22 cellular contexts compared by ENCODE assay signal in genomic region chr13:31110169-31110568, GRCh38. TPM values are rescaled to one million over a fixed set of nuclear protein-coding genes. Genes with fewer than 3 reads are reported as not detected.
DNase-seq lines count a peak whose midpoint lies in the region; ATAC-seq, FAIRE-seq and TF ChIP-seq lines count a peak whose summit lies in the region.
"Had no signal": no experiment of that assay in that cellular context is flagged by ENCODE, and none has a peak within 500 bp of the region (broad histone marks: within the 10 kb centered on the region; RNA-seq: fewer than 3 reads in every experiment).

No MANE protein-coding gene starts in this region.

- H3K27ac Mint-ChIP-seq in glutamatergic neuron (ENCODE audit: unreplicated experiment) = no peak overlapping the region
- H3K27ac Mint-ChIP-seq in stimulated activated memory B cell treated with anti-CD40 and anti-IgM and Interleukin-4, amounts not matched to agents 10 μg/mL and 1 μg/mL and 100 μg/mL, for 72 hours = no peak overlapping the region
- H3K27ac Mint-ChIP-seq: HFFc6 had no signal

- no peak for DNase-seq in bronchial epithelial cell (ENCODE audit: low read depth)
- DNase-seq in glutamatergic neuron = no peak
- no peak for DNase-seq in NOMO-1 (lab: John Stamatoyannopoulos, UW; ENCODE audit: unreplicated experiment in 2 of 2)
- DNase-seq in HuH-7.5 (ENCODE audit: low spot score) = no peak
- no peak for DNase-seq in medulla oblongata (ENCODE audit: extremely low spot score)
- DNase-seq: ACHN; C1 segment of cervical spinal cord; CD4-positive, CD25-positive, alpha-beta regulatory T cell; CD8-positive, alpha-beta memory T cell; COR-L47; DMS 273 treated with DMSO at 0.1 percent for 48 hours; DMS53; DND-41; EL; GOT3; H7; HFFc6 had no signal

- TF ChIP-seq CTCF in bronchial epithelial cell (IDR thresholded peaks at IDR 0.05; ENCODE audit: insufficient read depth, low read length, severe bottlenecking) (no peak), glutamatergic neuron (IDR thresholded peaks at IDR 0.05; ENCODE audit: partially characterized antibody, unreplicated experiment) (no peak)

- no peaks in the 10 kb centered on the region for H3K27me3 Mint-ChIP-seq in glutamatergic neuron (ENCODE audit: unreplicated experiment)
- peaks cover 9% of the 10 kb centered on the region for H3K27me3 Mint-ChIP-seq in stimulated activated memory B cell treated with anti-CD40 and anti-IgM and Interleukin-4, amounts not matched to agents 10 μg/mL and 1 μg/mL and 100 μg/mL, for 72 hours

- peaks cover 10% of the 10 kb centered on the region for H3K4me1 Mint-ChIP-seq in glutamatergic neuron (ENCODE audit: low read depth, unreplicated experiment)
- H3K4me1 Mint-ChIP-seq in stimulated activated memory B cell treated with anti-CD40 and anti-IgM and Interleukin-4, amounts not matched to agents 10 μg/mL and 1 μg/mL and 100 μg/mL, for 72 hours = no peaks in the 10 kb centered on the region
- H3K4me1 Mint-ChIP-seq: CD4-positive, CD25-positive, alpha-beta regulatory T cell; CD8-positive, alpha-beta memory T cell had no signal

- no peaks in the 10 kb centered on the region for H3K9me3 Mint-ChIP-seq in glutamatergic neuron (ENCODE audit: unreplicated experiment)
- no peaks in the 10 kb centered on the region for H3K9me3 Mint-ChIP-seq in stimulated activated memory B cell treated with anti-CD40 and anti-IgM and Interleukin-4, amounts not matched to agents 10 μg/mL and 1 μg/mL and 100 μg/mL, for 72 hours
- H3K9me3 Mint-ChIP-seq: CD8-positive, alpha-beta memory T cell; HFFc6 had no signal

- H3K36me3 ChIP-seq in bronchial epithelial cell (ENCODE audit: control insufficient read depth, insufficient read depth, low read length) = no peaks in the 10 kb centered on the region
- H3K36me3 ChIP-seq: BE2C had no signal

- no peaks in the 10 kb centered on the region for H3K27me3 ChIP-seq in bronchial epithelial cell (ENCODE audit: control insufficient read depth, insufficient read depth, low read length)
- H3K27me3 ChIP-seq: BE2C had no signal

- peak; percentile 84 for FAIRE-seq in bronchial epithelial cell (lab: Jason Lieb, UNC)
- FAIRE-seq: A204.1, GM12878 had no signal

- no peak overlapping the region for H3K4me3 ChIP-seq in bronchial epithelial cell (ENCODE audit: low read depth, low read length)
- H3K4me3 ChIP-seq: GM12878 had no signal

- ATAC-seq in stimulated activated memory B cell treated with anti-CD40 and anti-IgM and Interleukin-4, amounts not matched to agents 10 μg/mL and 1 μg/mL and 100 μg/mL, for 72 hours = peak; percentile 28
- ATAC-seq: GM12878, HCT116 had no signal

- peak overlapping the region; percentile 43 for H3K4me3 Mint-ChIP-seq in glutamatergic neuron (ENCODE audit: unreplicated experiment)
- H3K4me3 Mint-ChIP-seq in stimulated activated memory B cell treated with anti-CD40 and anti-IgM and Interleukin-4, amounts not matched to agents 10 μg/mL and 1 μg/mL and 100 μg/mL, for 72 hours = no peak overlapping the region
- H3K4me3 Mint-ChIP-seq: CD4-positive, CD25-positive, alpha-beta regulatory T cell; CD8-positive, alpha-beta memory T cell; HFFc6 had no signal

- H3K36me3 Mint-ChIP-seq in glutamatergic neuron (ENCODE audit: unreplicated experiment) = no peaks in the 10 kb centered on the region
- no peaks in the 10 kb centered on the region for H3K36me3 Mint-ChIP-seq in stimulated activated memory B cell treated with anti-CD40 and anti-IgM and Interleukin-4, amounts not matched to agents 10 μg/mL and 1 μg/mL and 100 μg/mL, for 72 hours
- H3K36me3 Mint-ChIP-seq: CD4-positive, CD25-positive, alpha-beta regulatory T cell; CD8-positive, alpha-beta memory T cell had no signal

RNA-seq across cellular contexts. Expression of gene HSPH1, which starts 51.5 kb away (rescaled TPM):
- total RNA-seq in bronchial epithelial cell (26.3 and 32.4 TPM in 2 replicates), glutamatergic neuron (ENCODE audit: unreplicated experiment) (114 TPM)
